8 cellular contexts compared by ENCODE assay signal in the genomic region with DNA sequence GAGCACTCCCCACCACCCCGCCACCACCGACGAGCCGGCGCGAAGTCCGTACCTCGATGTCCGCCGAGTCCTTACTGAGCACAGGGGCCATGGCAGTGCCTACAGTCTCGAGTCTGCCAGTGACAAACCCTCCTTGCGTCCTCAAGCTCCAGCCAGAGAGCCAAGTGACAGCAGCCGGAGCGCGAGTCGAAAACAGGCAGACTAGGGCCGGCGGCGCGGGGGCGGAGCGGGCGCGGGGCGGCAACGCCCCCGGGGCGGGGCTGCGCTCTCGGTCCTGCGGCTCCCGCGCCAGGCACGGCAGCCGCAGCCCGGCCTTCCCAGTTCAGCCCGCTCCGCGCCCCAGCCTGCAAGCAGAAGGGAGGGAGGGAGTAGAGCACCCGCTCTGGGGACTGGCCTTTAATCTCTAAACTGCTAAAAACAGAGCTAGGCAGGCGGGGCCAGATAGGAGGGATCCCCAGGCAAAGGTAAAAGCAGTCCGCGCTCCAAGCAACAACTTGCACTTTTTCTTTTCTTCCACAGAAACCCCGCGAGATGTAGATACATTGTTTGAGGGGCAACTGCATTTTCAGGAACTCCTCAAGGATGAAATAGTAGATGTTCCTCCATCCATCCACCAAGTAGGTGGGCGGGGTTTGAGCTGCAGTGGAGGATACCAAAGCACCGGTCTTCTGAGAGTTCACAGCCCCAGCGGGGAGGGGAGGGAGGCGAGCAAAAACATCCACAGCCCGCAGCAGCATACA. TPM values are rescaled to one million over a fixed set of nuclear protein-coding genes. Genes with fewer than 3 reads are reported as not detected.
DNase-seq lines count a peak whose midpoint lies in the region; ATAC-seq, FAIRE-seq and TF ChIP-seq lines count a peak whose summit lies in the region.

A gene (minus strand): TSS at position 203 of the 740 bp plus-strand sequence. CDS start 112 bp downstream, at position 91.

- ATAC-seq in A549: peak; percentile 96 to 97
- peak; percentile 82 for ATAC-seq in GM18868 (IDR thresholded peaks at IDR 0.05; ENCODE audit: unreplicated experiment)
- ATAC-seq in HG03103 (IDR thresholded peaks at IDR 0.05; ENCODE audit: low read depth, unreplicated experiment): peak; percentile 84

- no peaks in the 10 kb centered on the region for H3K36me3 ChIP-seq in breast epithelium

- peak in 1 of 2 experiments; percentile 12; a peak in 3 of 5 replicates for TF ChIP-seq RAD21 in A549 (conservative IDR thresholded peaks at IDR 0.05 in 1 of 2, IDR thresholded peaks at IDR 0.05 in 1 of 2)

- H3K4me1 ChIP-seq in A549: peaks cover 15% of the 10 kb centered on the region
- H3K4me1 ChIP-seq in breast epithelium: no peaks in the 10 kb centered on the region

- no peaks in the 10 kb centered on the region for H3K27me3 ChIP-seq in breast epithelium

- no peak for TF ChIP-seq EP300 in A549 (IDR thresholded peaks at IDR 0.05)

- 0% methylated on average over 10 of the region's 50 CpGs for WGBS in A549 (ENCODE audit: missing lambda C conversion rate)

- H3K4me3 ChIP-seq in A549 (peak within 1 kb of the TSS; percentile 91), breast epithelium (peak within 1 kb of the TSS; percentile 77 to 97 (median 95))

- H3K9me3 ChIP-seq in A549 (no peaks in the 10 kb centered on the region), breast epithelium (no peaks in the 10 kb centered on the region)

- FAIRE-seq in A549 (lab: Jason Lieb, UNC): no peak

- CTCF ChIA-PET in A549 (lab: Yijun Ruan, JAX): interaction anchor here (1.3 to 1.9 kb wide), 2 partner anchors 132 to 548 kb away, joined by 3 to 5 read pairs; no protein-coding TSS in a partner anchor

- TF ChIP-seq CTCF in A549 (IDR thresholded peaks at IDR 0.05) (no peak), VCaP (conservative IDR thresholded peaks at IDR 0.05) (no peak), breast epithelium (IDR thresholded peaks at IDR 0.05) (no peak)

- POLR2A ChIA-PET in A549 (lab: Yijun Ruan, JAX): interaction anchor here (0.8 to 2.2 kb wide), 10 partner anchors 9 to 114 kb away, joined by 3 to 10 read pairs (median 4); no protein-coding TSS in a partner anchor

- intact Hi-C loops in breast epithelium (cut with DNase I; ENCODE audit: low total_unique reads): no loop called here

- H3K4me2 ChIP-seq in A549: peak within 1 kb of the TSS; percentile 89

- peak; percentile 46 to 87 for DNase-seq in A549 (ENCODE audit: low read depth in 1 of 2, low spot score in 1 of 2)
- DNase-seq in NCI-H2171 (lab: John Stamatoyannopoulos, UW): peak; percentile 72
- peak; percentile 81 to 83 for DNase-seq in breast epithelium (ENCODE audit: low spot score in 2 of 2)
- peak; percentile 92 for DNase-seq in iPS-NIHi7 (ENCODE audit: extremely low spot score)
- peak; percentile 69 for DNase-seq in smooth muscle cell of the brain vasculature (ENCODE audit: low read depth, low spot score)

- H3K27ac ChIP-seq in A549 (peak within 1 kb of the TSS; percentile 69 to 88), VCaP (peak within 1 kb of the TSS; percentile 78), breast epithelium (peak within 1 kb of the TSS; percentile 95 to 96)

- no peak; the same call in 1 of the 2 replicates for TF ChIP-seq POLR2A in A549 (IDR thresholded peaks at IDR 0.05; ENCODE audit: low read length)
- no peak for TF ChIP-seq POLR2A in breast epithelium (IDR thresholded peaks at IDR 0.05)

TF ChIP-seq in A549, 52 proteins besides CTCF, POLR2A, EP300 and RAD21:
- TF ChIP-seq, protein P1, sequence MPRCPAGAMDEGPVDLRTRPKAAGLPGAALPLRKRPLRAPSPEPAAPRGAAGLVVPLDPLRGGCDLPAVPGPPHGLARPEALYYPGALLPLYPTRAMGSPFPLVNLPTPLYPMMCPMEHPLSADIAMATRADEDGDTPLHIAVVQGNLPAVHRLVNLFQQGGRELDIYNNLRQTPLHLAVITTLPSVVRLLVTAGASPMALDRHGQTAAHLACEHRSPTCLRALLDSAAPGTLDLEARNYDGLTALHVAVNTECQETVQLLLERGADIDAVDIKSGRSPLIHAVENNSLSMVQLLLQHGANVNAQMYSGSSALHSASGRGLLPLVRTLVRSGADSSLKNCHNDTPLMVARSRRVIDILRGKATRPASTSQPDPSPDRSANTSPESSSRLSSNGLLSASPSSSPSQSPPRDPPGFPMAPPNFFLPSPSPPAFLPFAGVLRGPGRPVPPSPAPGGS (IDR thresholded peaks at IDR 0.05): 0 out of 3 replicates have a peak, but pooled peaks have one; percentile 23
- no peak for TF ChIP-seq EHMT2 (IDR thresholded peaks at IDR 0.05; ENCODE audit: low read depth)
- TF ChIP-seq JUN (IDR thresholded peaks at IDR 0.05): peak in 1 of 2 experiments; percentile 52; a peak in 1 of 5 replicates

RNA-seq across cellular contexts. Expression of the gene that starts here (rescaled TPM):
- polyA plus RNA-seq in A549 (2011; rRNA removed) (6.9 and 7.5 TPM in 2 replicates), A549 (2017; fragmentation: RNase III; extraction: RNeasy Plus Mini Kit Qiagen cat#74134 plus additional on column Dnase treatment) (5.1 to 5.9 TPM (median 5.3 TPM) in 3 replicates)
- polyA plus RNA-seq in A549 (2012; cell fraction: cytosol; rRNA removed): 1.6 and 1.8 TPM in 2 replicates
- polyA plus RNA-seq in A549 (2012; cell fraction: nucleus; rRNA removed): 1.5 and 2.3 TPM in 2 replicates
- polyA minus RNA-seq in A549 (2011; rRNA and poly(A)+ RNA removed): 13.6 and 16.5 TPM in 2 replicates
- 10 to 100 TPM; 56.4 to 95.1 (median 58.1) TPM for total RNA-seq in breast epithelium

Comparison
In these comparisons a context has a peak if more than half of its experiments do, and no peak if none do; other contexts are left out.
1. Peak in every context shown above with its lines: DNase-seq, ATAC-seq, H3K4me3 ChIP-seq and H3K27ac ChIP-seq.